8 cellular contexts compared by ENCODE assay signal in genomic region chr7:101058355-101058754, GRCh38. TPM values are rescaled to one million over a fixed set of nuclear protein-coding genes. Genes with fewer than 3 reads are reported as not detected.
DNase-seq lines count a peak whose midpoint lies in the region; ATAC-seq and TF ChIP-seq lines count a peak whose summit lies in the region.

No MANE protein-coding gene starts in this region.

- H3K4me3 ChIP-seq in DND-41 (ENCODE audit: low read depth in 1 of 2, low read length in 2 of 2): no peak overlapping the region
- no peak overlapping the region for H3K4me3 ChIP-seq in OCI-LY7 (ENCODE audit: low read depth, low read length, poor library complexity, severe bottlenecking)
- no peak overlapping the region for H3K4me3 ChIP-seq in retinal pigment epithelial cell (ENCODE audit: low read length)
- H3K4me3 ChIP-seq in vagina: no peak overlapping the region

- no peak overlapping the region for H3K27ac ChIP-seq in DND-41 (ENCODE audit: low read length)
- H3K27ac ChIP-seq in OCI-LY7 (ENCODE audit: low read depth, low read length, poor library complexity, severe bottlenecking): no peak overlapping the region
- H3K27ac ChIP-seq in vagina: no peak overlapping the region

- no peak for TF ChIP-seq CTCF in DND-41 (IDR thresholded peaks at IDR 0.05; ENCODE audit: borderline replicate concordance, extremely low read depth, low read length, poor library complexity, severe bottlenecking)
- no peak for TF ChIP-seq CTCF in OCI-LY7 (conservative IDR thresholded peaks at IDR 0.05; ENCODE audit: low read length)
- no peak for TF ChIP-seq CTCF in retinal pigment epithelial cell (conservative IDR thresholded peaks at IDR 0.05; ENCODE audit: low read depth, low read length)
- no peak for TF ChIP-seq CTCF in vagina (IDR thresholded peaks at IDR 0.05)

- no peaks in the 10 kb centered on the region for H3K36me3 ChIP-seq in DND-41 (ENCODE audit: insufficient read depth, low read length)
- H3K36me3 ChIP-seq in OCI-LY7 (ENCODE audit: insufficient read depth, low read length): no peaks in the 10 kb centered on the region
- no peaks in the 10 kb centered on the region for H3K36me3 ChIP-seq in vagina

- H3K4me2 ChIP-seq in DND-41 (ENCODE audit: insufficient read depth, low read length) (no peak overlapping the region), OCI-LY7 (ENCODE audit: low read length) (no peak overlapping the region)

- TF ChIP-seq POLR2A in vagina (IDR thresholded peaks at IDR 0.05): no peak

- peaks cover 2% of the 10 kb centered on the region for H3K4me1 Mint-ChIP-seq in activated T-helper 2 cell treated with anti-CD3 and anti-CD28 coated beads, Interferon-gamma antibody, Interleukin-2, Interleukin-4, amounts not matched to agents 10 μg/mL and 5 μg/mL and 100 μg/mL, durations not matched to agents 14 hours and 24 hours and 36 hours (ENCODE audit: low read depth)

- 0 out of 3 replicates have a peak, but pooled peaks have one; percentile 57 for ATAC-seq in DND-41 (ENCODE audit: insufficient read depth, low read depth)

- H3K79me2 ChIP-seq in DND-41 (ENCODE audit: insufficient read depth, low read length) (no peaks in the 10 kb centered on the region), OCI-LY7 (ENCODE audit: insufficient read depth, low read depth, low read length) (no peaks in the 10 kb centered on the region)

- no peaks in the 10 kb centered on the region for H3K27me3 ChIP-seq in DND-41 (ENCODE audit: insufficient read depth, low read length, poor library complexity)
- no peaks in the 10 kb centered on the region for H3K27me3 ChIP-seq in vagina

- no TSS peak for BruUV-seq in OCI-LY7 (replicated peaks; lab: Mats Ljungman, UMichigan)

- peaks cover 8% of the 10 kb centered on the region for H3K27me3 Mint-ChIP-seq in activated T-helper 2 cell treated with anti-CD3 and anti-CD28 coated beads, Interferon-gamma antibody, Interleukin-2, Interleukin-4, amounts not matched to agents 10 μg/mL and 5 μg/mL and 100 μg/mL, durations not matched to agents 14 hours and 24 hours and 36 hours (ENCODE audit: low read depth)

- POLR2A ChIA-PET in OCI-LY7 (lab: Charles Lee): interaction anchor here (0.6 kb wide), 1 partner anchor 358 kb away, joined by 4 read pairs; no protein-coding TSS in a partner anchor

- no peaks in the 10 kb centered on the region for H3K36me3 Mint-ChIP-seq in activated T-helper 2 cell treated with anti-CD3 and anti-CD28 coated beads, Interferon-gamma antibody, Interleukin-2, Interleukin-4, amounts not matched to agents 10 μg/mL and 5 μg/mL and 100 μg/mL, durations not matched to agents 14 hours and 24 hours and 36 hours (ENCODE audit: low read depth)

- H4K20me1 ChIP-seq in DND-41 (ENCODE audit: insufficient read depth, low read length) (no peaks in the 10 kb centered on the region), OCI-LY7 (ENCODE audit: insufficient read depth, low read length) (no peaks in the 10 kb centered on the region)

- intact Hi-C loops in OCI-LY7 (cut with micrococcal nuclease; ENCODE audit: unreplicated experiment) (loop anchor here (5.0 kb wide), 1 partner anchor 91 kb away; the partner anchor contains the start of gene MUC12), head of caudate nucleus (cut with DNase I) (loop anchor here (5.0 kb wide), 1 partner anchor 166 kb away; no protein-coding TSS in a partner anchor), vagina (cut with DNase I) (loop anchor here (5.0 kb wide), 1 partner anchor 161 kb away; the partner anchor contains the start of gene ACHE)
- intact Hi-C loops in activated T-helper 2 cell treated with anti-CD3 and anti-CD28 coated beads, Interferon-gamma antibody, Interleukin-2, Interleukin-4, amounts not matched to agents 10 μg/mL and 5 μg/mL and 100 μg/mL, durations not matched to agents 14 hours and 24 hours and 36 hours (cut with micrococcal nuclease): no loop called here

- H3K9ac ChIP-seq in DND-41 (ENCODE audit: low read depth, low read length): no peak overlapping the region

- DNase-seq in DND-41: peak; percentile 58
- DNase-seq in OCI-LY7 (ENCODE audit: low spot score): peak; percentile 45
- DNase-seq in activated T-helper 2 cell treated with anti-CD3 and anti-CD28 coated beads, Interferon-gamma antibody, Interleukin-2, Interleukin-4, amounts not matched to agents 10 μg/mL and 5 μg/mL and 100 μg/mL, durations not matched to agents 14 hours and 24 hours and 36 hours (ENCODE audit: low spot score): peak; percentile 38
- peak in 41 of 42 donors; percentile 19 to 87 (median 55) for DNase-seq in head of caudate nucleus
- peak; percentile 3 for DNase-seq in retinal pigment epithelial cell (ENCODE audit: low read depth)
- no peak for DNase-seq in vagina (ENCODE audit: extremely low spot score in 2 of 2)
- DNase-seq in D341Med (ENCODE audit: low spot score): no peak
- DNase-seq in mesenteric fat pad (ENCODE audit: low spot score): no peak

- no peak overlapping the region for H3K4me3 Mint-ChIP-seq in activated T-helper 2 cell treated with anti-CD3 and anti-CD28 coated beads, Interferon-gamma antibody, Interleukin-2, Interleukin-4, amounts not matched to agents 10 μg/mL and 5 μg/mL and 100 μg/mL, durations not matched to agents 14 hours and 24 hours and 36 hours (ENCODE audit: low read depth)

- H3K9me3 ChIP-seq in DND-41 (ENCODE audit: insufficient read depth, low read length, severe bottlenecking) (no peaks in the 10 kb centered on the region), OCI-LY7 (ENCODE audit: low read length) (no peaks in the 10 kb centered on the region), vagina (no peaks in the 10 kb centered on the region)

- H3K9me3 Mint-ChIP-seq in activated T-helper 2 cell treated with anti-CD3 and anti-CD28 coated beads, Interferon-gamma antibody, Interleukin-2, Interleukin-4, amounts not matched to agents 10 μg/mL and 5 μg/mL and 100 μg/mL, durations not matched to agents 14 hours and 24 hours and 36 hours: no peaks in the 10 kb centered on the region

- no peak overlapping the region for H2AFZ ChIP-seq in DND-41 (ENCODE audit: low read depth, low read length)
- H2AFZ ChIP-seq in OCI-LY7 (ENCODE audit: low read length): no peak overlapping the region

- no peaks in the 10 kb centered on the region for H3K9me2 ChIP-seq in OCI-LY7 (ENCODE audit: insufficient read depth, low read length)

- CTCF ChIA-PET in OCI-LY7 (lab: Charles Lee; ENCODE audit: unreplicated experiment): interaction anchor here (1.5 kb wide), 1 partner anchor 160 kb away, joined by 3 read pairs; no protein-coding TSS in a partner anchor

- H3K4me1 ChIP-seq in DND-41 (ENCODE audit: insufficient read depth, low read length) (no peaks in the 10 kb centered on the region), OCI-LY7 (ENCODE audit: insufficient read depth, low read length, poor library complexity, severe bottlenecking) (no peaks in the 10 kb centered on the region), vagina (no peaks in the 10 kb centered on the region)

- H3K27ac Mint-ChIP-seq in activated T-helper 2 cell treated with anti-CD3 and anti-CD28 coated beads, Interferon-gamma antibody, Interleukin-2, Interleukin-4, amounts not matched to agents 10 μg/mL and 5 μg/mL and 100 μg/mL, durations not matched to agents 14 hours and 24 hours and 36 hours: no peak overlapping the region

RNA-seq across cellular contexts. Expression of gene TRIM56, which starts 26.9 kb away (rescaled TPM):
- 15.6 and 16.7 TPM in 2 replicates for total RNA-seq in OCI-LY7 (2014; rRNA removed; shearing (Covaris generic))
- total RNA-seq in OCI-LY7 (2022): 47.3 and 51.9 TPM in 2 replicates
- total RNA-seq in activated T-helper 2 cell treated with anti-CD3 and anti-CD28 coated beads, Interferon-gamma antibody, Interleukin-2, Interleukin-4, amounts not matched to agents 10 μg/mL and 5 μg/mL and 100 μg/mL, durations not matched to agents 14 hours and 24 hours and 36 hours: 42.6 and 43.8 TPM in 2 replicates
- 19.4 TPM for total RNA-seq in vagina
- total RNA-seq in mesenteric fat pad: 48.2 TPM

RNA-seq across cellular contexts. Expression of gene MUC17, which starts 38.5 kb away (rescaled TPM):
- total RNA-seq in OCI-LY7 (2014; rRNA removed; shearing (Covaris generic)): not detected in 2 replicates
- total RNA-seq in OCI-LY7 (2022): not detected in 2 replicates
- not detected in 2 replicates for total RNA-seq in activated T-helper 2 cell treated with anti-CD3 and anti-CD28 coated beads, Interferon-gamma antibody, Interleukin-2, Interleukin-4, amounts not matched to agents 10 μg/mL and 5 μg/mL and 100 μg/mL, durations not matched to agents 14 hours and 24 hours and 36 hours
- total RNA-seq in vagina: not detected
- total RNA-seq in mesenteric fat pad: 0.35 TPM

Comparison
In these comparisons a context has a peak if more than half of its experiments do, and no peak if none do; other contexts are left out.
1. DNase-seq: peak in DND-41 (single experiment), OCI-LY7 (single experiment), activated T-helper 2 cell treated with anti-CD3 and anti-CD28 coated beads, Interferon-gamma antibody, Interleukin-2, Interleukin-4, amounts not matched to agents 10 μg/mL and 5 μg/mL and 100 μg/mL, durations not matched to agents 14 hours and 24 hours and 36 hours (single experiment), head of caudate nucleus (41 of 42) and retinal pigment epithelial cell (single experiment); none in vagina (0 of 2), D341Med (single experiment) and mesenteric fat pad (single experiment).